11 cellular contexts compared by ENCODE assay signal in the genomic region with DNA sequence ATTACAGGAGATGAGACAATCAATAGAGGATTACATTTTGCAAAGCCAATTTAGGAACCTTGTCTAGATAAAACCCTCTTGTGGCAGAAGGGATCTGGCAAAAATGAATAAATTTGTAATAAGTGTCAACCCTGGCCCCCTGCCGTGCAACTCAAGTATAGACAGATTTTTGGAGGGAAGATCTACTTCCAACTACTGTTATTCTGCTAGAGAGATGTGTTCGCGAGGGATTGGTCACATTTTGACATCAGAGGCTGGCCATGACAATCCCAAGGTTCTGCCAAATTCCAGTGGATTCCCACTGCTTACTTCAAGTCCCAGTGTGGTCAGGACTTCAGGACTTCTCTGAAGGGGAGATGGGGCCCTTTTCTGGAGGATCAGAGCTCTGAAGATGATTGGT.
DNase-seq lines count a peak whose midpoint lies in the region; ATAC-seq and TF ChIP-seq lines count a peak whose summit lies in the region.
"Had no signal": no experiment of that assay in that cellular context is flagged by ENCODE, and none has a peak within 500 bp of the region (broad histone marks: within the 10 kb centered on the region; RNA-seq: fewer than 3 reads in every experiment).

No MANE protein-coding gene starts in this region.

- no TSS peak for BruUV-seq in Caco-2 (replicated peaks; lab: Mats Ljungman, UMichigan)

- TF ChIP-seq CTCF in HFFc6 (IDR thresholded peaks at IDR 0.05): peak; percentile 64
- no peak for TF ChIP-seq CTCF in Caco-2 (IDR thresholded peaks at IDR 0.05; ENCODE audit: insufficient read depth in 1 of 2, low read depth in 1 of 2, low read length in 1 of 2, severe bottlenecking in 1 of 2, unreplicated experiment in 1 of 2)

- H3K4me3 ChIP-seq in Caco-2 (ENCODE audit: low read depth, low read length): no peak overlapping the region

- H3K4me3 Mint-ChIP-seq in HFFc6: peak overlapping the region; percentile 76
- no peak overlapping the region for H3K4me3 Mint-ChIP-seq in Caco-2 (ENCODE audit: unreplicated experiment)

- H3K27me3 Mint-ChIP-seq in HFFc6 (ENCODE audit: insufficient read depth) (peaks cover 2% of the 10 kb centered on the region; the same call in 1 of the 2 replicates), Caco-2 (ENCODE audit: insufficient read depth, unreplicated experiment) (peaks cover 29% of the 10 kb centered on the region)

- H3K4me1 Mint-ChIP-seq in HFFc6 (ENCODE audit: low read depth) (peaks cover 93% of the 10 kb centered on the region), Caco-2 (ENCODE audit: low read depth, unreplicated experiment) (no peaks in the 10 kb centered on the region)

- POLR2A ChIA-PET in Caco-2 (lab: Charles Lee): no interaction called here

- intact Hi-C loops in Caco-2 (cut with micrococcal nuclease; ENCODE audit: unreplicated experiment): no loop called here
- intact Hi-C loops in head of caudate nucleus (cut with DNase I): no loop called here

- H3K9me3 Mint-ChIP-seq in HFFc6: no peaks in the 10 kb centered on the region
- H3K9me3 Mint-ChIP-seq in Caco-2 (ENCODE audit: unreplicated experiment): no peaks in the 10 kb centered on the region

- CTCF ChIA-PET in Caco-2 (lab: Charles Lee): no interaction called here

- WGBS in adipose tissue, 3 donors: 61 to 84% (median 81%) methylated on average over 3 of the region's 3 CpGs

- no peaks in the 10 kb centered on the region for H3K9me3 ChIP-seq in Caco-2

- no peaks in the 10 kb centered on the region for H3K4me1 ChIP-seq in Caco-2

- ATAC-seq in GM21717 (IDR thresholded peaks at IDR 0.05; ENCODE audit: unreplicated experiment): no peak

- H3K27ac Mint-ChIP-seq in HFFc6 (peak overlapping the region; percentile 89), Caco-2 (ENCODE audit: unreplicated experiment) (no peak overlapping the region)

- H3K36me3 ChIP-seq in Caco-2 (ENCODE audit: control insufficient read depth, insufficient read depth, low read length): no peaks in the 10 kb centered on the region

- H3K36me3 Mint-ChIP-seq in HFFc6 (ENCODE audit: low read depth) (no peaks in the 10 kb centered on the region), Caco-2 (ENCODE audit: insufficient read depth, unreplicated experiment) (no peaks in the 10 kb centered on the region)

- DNase-seq in HFFc6 (peak; percentile 18), hepatic stellate cell (ENCODE audit: low spot score) (peak; percentile 63), Caco-2 (no peak), NCI-H2029 treated with DMSO at 0.1 percent for 48 hours (lab: John Stamatoyannopoulos, UW) (no peak), head of caudate nucleus (no peak)
- DNase-seq: activated naive CD4-positive, alpha-beta T cell; NCI-H146; stimulated activated CD8-positive, alpha-beta memory T cell treated with anti-CD3 and anti-CD28 coated beads, Interleukin-4, amount 100 ng/mL, for 48 hours had no signal

- peak overlapping the region; percentile 68 for H3K27ac ChIP-seq in adipose tissue (ENCODE audit: low read depth, low read length)
- peak overlapping the region; percentile 47 for H3K27ac ChIP-seq in temporal lobe (ENCODE audit: low read depth, low read length)

- no peaks in the 10 kb centered on the region for H3K27me3 ChIP-seq in Caco-2 (replicated peaks; ENCODE audit: control insufficient read depth, insufficient read depth, low read length)

Comparison
In these comparisons a context has a peak if more than half of its experiments do, and no peak if none do; other contexts are left out.
1. DNase-seq: peak in HFFc6 (single experiment) and hepatic stellate cell (single experiment); none in Caco-2 (0 of 2), NCI-H2029 treated with DMSO at 0.1 percent for 48 hours (single experiment) and head of caudate nucleus (0 of 42).